2 cellular contexts compared by ENCODE assay signal in the genomic region with DNA sequence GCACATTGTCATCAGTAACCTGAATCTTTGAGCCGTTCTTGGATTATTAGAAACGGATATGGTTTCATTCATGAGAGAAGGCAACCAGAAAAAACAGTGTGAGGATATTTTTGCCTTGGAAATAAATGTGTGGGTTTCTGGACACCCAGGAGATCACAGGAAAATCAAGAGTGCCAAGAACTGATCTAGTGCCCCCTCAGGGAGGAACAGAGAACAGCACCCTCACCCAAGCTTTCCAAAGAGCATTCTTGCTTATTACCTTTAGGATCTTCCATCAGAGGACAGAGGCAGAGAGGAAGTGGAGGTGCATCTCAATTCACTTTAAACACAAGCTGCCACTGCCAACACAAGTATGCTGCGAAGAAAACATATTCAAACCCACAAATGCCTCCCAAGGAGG.
TF ChIP-seq lines count a peak whose summit lies in the region.

No MANE protein-coding gene starts in this region.

TF ChIP-seq in SK-N-SH, 30 proteins besides CTCF, POLR2A, EP300 and RAD21 (continued from another document):
- TF ChIP-seq REST (IDR thresholded peaks at IDR 0.05; ENCODE audit: low read depth, low read length) (no peak), TAF1 (IDR thresholded peaks at IDR 0.05; ENCODE audit: borderline replicate concordance, low read depth, low read length) (no peak), FOXJ3 (CRISPR knock-in tag; IDR thresholded peaks at IDR 0.05) (no peak), SMC3 (IDR thresholded peaks at IDR 0.05; ENCODE audit: low read depth, low read length) (no peak), JUND (IDR thresholded peaks at IDR 0.05) (no peak)
- TF ChIP-seq, protein P1, sequence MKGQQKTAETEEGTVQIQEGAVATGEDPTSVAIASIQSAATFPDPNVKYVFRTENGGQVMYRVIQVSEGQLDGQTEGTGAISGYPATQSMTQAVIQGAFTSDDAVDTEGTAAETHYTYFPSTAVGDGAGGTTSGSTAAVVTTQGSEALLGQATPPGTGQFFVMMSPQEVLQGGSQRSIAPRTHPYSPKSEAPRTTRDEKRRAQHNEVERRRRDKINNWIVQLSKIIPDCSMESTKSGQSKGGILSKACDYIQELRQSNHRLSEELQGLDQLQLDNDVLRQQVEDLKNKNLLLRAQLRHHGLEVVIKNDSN (IDR thresholded peaks at IDR 0.05; ENCODE audit: borderline replicate concordance, low read depth): no peak

TF ChIP-seq in SK-N-SH treated with all-trans-retinoic acid at 6 μM for 48 hours, 23 proteins besides CTCF, POLR2A, EP300 and RAD21 (continued from another document):
- TF ChIP-seq, protein P2, sequence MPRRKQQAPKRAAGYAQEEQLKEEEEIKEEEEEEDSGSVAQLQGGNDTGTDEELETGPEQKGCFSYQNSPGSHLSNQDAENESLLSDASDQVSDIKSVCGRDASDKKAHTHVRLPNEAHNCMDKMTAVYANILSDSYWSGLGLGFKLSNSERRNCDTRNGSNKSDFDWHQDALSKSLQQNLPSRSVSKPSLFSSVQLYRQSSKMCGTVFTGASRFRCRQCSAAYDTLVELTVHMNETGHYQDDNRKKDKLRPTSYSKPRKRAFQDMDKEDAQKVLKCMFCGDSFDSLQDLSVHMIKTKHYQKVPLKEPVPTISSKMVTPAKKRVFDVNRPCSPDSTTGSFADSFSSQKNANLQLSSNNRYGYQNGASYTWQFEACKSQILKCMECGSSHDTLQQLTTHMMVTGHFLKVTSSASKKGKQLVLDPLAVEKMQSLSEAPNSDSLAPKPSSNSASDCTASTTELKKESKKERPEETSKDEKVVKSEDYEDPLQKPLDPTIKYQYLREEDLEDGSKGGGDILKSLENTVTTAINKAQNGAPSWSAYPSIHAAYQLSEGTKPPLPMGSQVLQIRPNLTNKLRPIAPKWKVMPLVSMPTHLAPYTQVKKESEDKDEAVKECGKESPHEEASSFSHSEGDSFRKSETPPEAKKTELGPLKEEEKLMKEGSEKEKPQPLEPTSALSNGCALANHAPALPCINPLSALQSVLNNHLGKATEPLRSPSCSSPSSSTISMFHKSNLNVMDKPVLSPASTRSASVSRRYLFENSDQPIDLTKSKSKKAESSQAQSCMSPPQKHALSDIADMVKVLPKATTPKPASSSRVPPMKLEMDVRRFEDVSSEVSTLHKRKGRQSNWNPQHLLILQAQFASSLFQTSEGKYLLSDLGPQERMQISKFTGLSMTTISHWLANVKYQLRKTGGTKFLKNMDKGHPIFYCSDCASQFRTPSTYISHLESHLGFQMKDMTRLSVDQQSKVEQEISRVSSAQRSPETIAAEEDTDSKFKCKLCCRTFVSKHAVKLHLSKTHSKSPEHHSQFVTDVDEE (CRISPR knock-in tag; IDR thresholded peaks at IDR 0.05): no peak
- TF ChIP-seq CSDC2 (CRISPR knock-in tag; IDR thresholded peaks at IDR 0.05): no peak
- no peak for TF ChIP-seq ZFP30 (CRISPR knock-in tag; IDR thresholded peaks at IDR 0.05)
- no peak for TF ChIP-seq ISL1 (CRISPR knock-in tag; IDR thresholded peaks at IDR 0.05)
- no peak for TF ChIP-seq ZNF565 (CRISPR knock-in tag; conservative IDR thresholded peaks at IDR 0.05; ENCODE audit: low read depth)
- TF ChIP-seq ZC3H10 (CRISPR knock-in tag; IDR thresholded peaks at IDR 0.05): no peak
- no peak for TF ChIP-seq ESRRG (CRISPR knock-in tag; IDR thresholded peaks at IDR 0.05)
